In genomic region chr4:89438102-89438831, GRCh38 we compare ENCODE assay signal across 8 cellular contexts.
DNase-seq lines count a peak whose midpoint lies in the region; ATAC-seq and TF ChIP-seq lines count a peak whose summit lies in the region.

No MANE protein-coding gene starts in this region.

- peak; percentile 6 for TF ChIP-seq CTCF in AG04449 (IDR thresholded peaks at IDR 0.05; ENCODE audit: insufficient read depth, low read length, missing control alignments)
- TF ChIP-seq CTCF in Panc1 (IDR thresholded peaks at IDR 0.05), result peak; percentile 57
- TF ChIP-seq CTCF in heart right ventricle (IDR thresholded peaks at IDR 0.05), result peak in 8 of 9 donors; percentile 11 to 50 (median 26)

- in situ Hi-C loops in Panc1 (cut with HindIII; ENCODE audit: low pct_unique_long_range_greater_than_20kb, low sequenced_read_pairs), result no loop called here

- H3K27me3 ChIP-seq in Panc1 (ENCODE audit: control insufficient read depth, insufficient read depth, low read length) (no peaks in the 10 kb centered on the region), heart right ventricle (no peaks in the 10 kb centered on the region)

- ATAC-seq in GM18508 (IDR thresholded peaks at IDR 0.05; ENCODE audit: insufficient read depth, unreplicated experiment) (peak; percentile 51), HG03095 (IDR thresholded peaks at IDR 0.05; ENCODE audit: unreplicated experiment) (peak; percentile 81), Panc1 (0 out of 2 replicates have a peak, but pooled peaks have one; percentile 45), heart right ventricle (peak in 1 of 8 donors; percentile 28)

- WGBS in heart right ventricle, 2 donors, result 77 to 80% methylated on average over 14 of the region's 14 CpGs

- CTCF ChIA-PET in AG04449 (lab: Yijun Ruan, JAX) (interaction anchor here (1.1 to 1.7 kb wide), 2 partner anchors 119 to 854 kb away, joined by 3 read pairs; no protein-coding TSS in a partner anchor), Panc1 (lab: Charles Lee) (interaction anchor here (0.6 kb wide), 1 partner anchor 127 kb away, joined by 3 read pairs; no protein-coding TSS in a partner anchor)

- intact Hi-C loops in Panc1 (cut with micrococcal nuclease; ENCODE audit: unreplicated experiment), result loop anchor here (5.0 kb wide), 1 partner anchor 464 kb away; no protein-coding TSS in a partner anchor
- intact Hi-C loops in heart right ventricle (cut with DNase I), result loop anchor here in 5 of 10 donors (5.0 to 10.0 kb wide), 4 partner anchors 133 to 464 kb away; partner anchors contain the start of gene GPRIN3 (in 1 of the 5)

- POLR2A ChIA-PET in AG04449 (lab: Yijun Ruan, JAX) (no interaction called here), Panc1 (lab: Charles Lee) (no interaction called here)

- DNase-seq in AG04449 (ENCODE audit: low read depth, low spot score), result no peak
- no peak for DNase-seq in Panc1 (ENCODE audit: low read depth, low spot score)
- DNase-seq in activated T-cell treated with anti-CD3 and anti-CD28 coated beads, Interleukin-2, amount 50 U/mL, for 48 hours, result peak; percentile 64 to 68
- DNase-seq in heart right ventricle, result peak in 1 of 2 donors; percentile 10
- peak; percentile 11 to 48 for DNase-seq in stimulated activated CD4-positive, alpha-beta T cell treated with anti-CD3 and anti-CD28 coated beads, Interleukin-1b, Interleukin-23, amount 100 ng/mL, for 4 hours (ENCODE audit: low read depth in 2 of 2)
- no peak for DNase-seq in NCI-H1105 treated with DMSO at 0.1 percent for 48 hours (lab: John Stamatoyannopoulos, UW)

- H3K4me3 ChIP-seq in AG04449 (ENCODE audit: low read depth, low read length), result no peak overlapping the region
- no peak overlapping the region for H3K4me3 ChIP-seq in Panc1 (ENCODE audit: low read depth in 2 of 2, low read length in 2 of 2)
- H3K4me3 ChIP-seq in heart right ventricle, result no peak overlapping the region

- H3K9me3 ChIP-seq in Panc1 (ENCODE audit: control insufficient read depth, insufficient read depth, low read depth, low read length), result no peaks in the 10 kb centered on the region
- no peaks in the 10 kb centered on the region for H3K9me3 ChIP-seq in heart right ventricle

- no peaks in the 10 kb centered on the region for H3K4me1 ChIP-seq in Panc1 (ENCODE audit: control insufficient read depth, insufficient read depth, low read length)
- H3K4me1 ChIP-seq in heart right ventricle, result no peaks in the 10 kb centered on the region

- H3K36me3 ChIP-seq in Panc1 (ENCODE audit: control insufficient read depth, insufficient read depth, low read length), result no peaks in the 10 kb centered on the region
- H3K36me3 ChIP-seq in heart right ventricle, result no peaks in the 10 kb centered on the region

- BruUV-seq in Panc1 (replicated peaks; lab: Mats Ljungman, UMichigan), result no TSS peak

- H3K27ac ChIP-seq in Panc1 (ENCODE audit: low read length) (no peak overlapping the region), heart right ventricle (no peak overlapping the region)

Comparison
In these comparisons a context has a peak if more than half of its experiments do, and no peak if none do; other contexts are left out.
1. DNase-seq: peak in activated T-cell treated with anti-CD3 and anti-CD28 coated beads, Interleukin-2, amount 50 U/mL, for 48 hours (2 of 2) and stimulated activated CD4-positive, alpha-beta T cell treated with anti-CD3 and anti-CD28 coated beads, Interleukin-1b, Interleukin-23, amount 100 ng/mL, for 4 hours (2 of 2); none in AG04449 (single experiment), Panc1 (single experiment) and NCI-H1105 treated with DMSO at 0.1 percent for 48 hours (single experiment).
2. CTCF ChIP-seq: peak in every context shown above with its lines; median percentile 57 in Panc1; 26 in heart right ventricle; 6 in AG04449.